In the genomic region with DNA sequence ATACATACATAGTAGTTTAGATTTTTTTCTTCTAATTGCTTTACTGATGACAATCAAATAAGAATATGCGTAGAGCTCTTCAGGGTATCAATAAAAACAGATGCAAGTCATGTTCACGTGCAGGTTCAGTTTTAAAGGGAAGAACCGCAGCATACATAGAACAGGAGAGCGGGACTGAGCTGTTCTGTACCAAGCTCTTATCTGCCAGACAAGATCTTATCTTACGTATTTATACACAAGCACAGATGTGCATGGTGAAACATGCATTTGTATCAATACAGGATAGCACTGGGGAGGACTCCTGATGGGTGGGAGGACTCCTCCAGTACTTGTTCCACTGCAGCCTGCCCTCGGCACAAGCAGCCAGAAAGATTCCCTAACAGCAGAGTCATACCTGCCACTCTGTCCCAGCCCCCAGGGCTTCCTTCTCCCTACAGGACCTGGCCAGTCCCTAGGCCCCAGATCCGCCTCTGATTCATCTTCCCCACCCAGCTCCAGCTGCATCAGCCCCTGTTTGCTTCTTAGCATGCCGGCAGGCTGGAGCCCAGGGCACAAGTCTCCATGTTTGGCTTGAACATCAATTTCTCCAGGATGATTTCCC, we compare ENCODE assay signal across 21 cellular contexts. TPM values are rescaled to one million over a fixed set of nuclear protein-coding genes. Genes with fewer than 3 reads are reported as not detected.
DNase-seq lines count a peak whose midpoint lies in the region; ATAC-seq, FAIRE-seq and TF ChIP-seq lines count a peak whose summit lies in the region.
"Had no signal": no experiment of that assay in that cellular context is flagged by ENCODE, and none has a peak within 500 bp of the region (broad histone marks: within the 10 kb centered on the region; RNA-seq: fewer than 3 reads in every experiment).

No MANE protein-coding gene starts in this region.

- H3K4me2 ChIP-seq in HepG2 (ENCODE audit: low read depth, low read length) (no peak overlapping the region), mesenchymal stem cell (ENCODE audit: low read length, poor library complexity, severe bottlenecking) (no peak overlapping the region)

- H3K4me3 ChIP-seq in HepG2 (replicated peaks in 1 of 3; ENCODE audit: insufficient read depth in 1 of 3, low read depth in 2 of 3, low read length in 3 of 3) (no peak overlapping the region), right lobe of liver (no peak overlapping the region), mesenchymal stem cell (ENCODE audit: insufficient read depth in 1 of 2, low read depth in 1 of 2, low read length in 2 of 2) (no peak overlapping the region), WERI-Rb-1 (ENCODE audit: low read depth, low read length) (no peak overlapping the region)
- H3K4me3 ChIP-seq: coronary artery, esophagus squamous epithelium, heart right ventricle had no signal

- no peak overlapping the region for H2BK12ac ChIP-seq in mesenchymal stem cell (ENCODE audit: low read length in 2 of 2)

- no peak overlapping the region for H2BK5ac ChIP-seq in mesenchymal stem cell (ENCODE audit: low read depth, low read length, poor library complexity, severe bottlenecking)

- H3K9me3 ChIP-seq in HepG2 (ENCODE audit: low read length) (no peaks in the 10 kb centered on the region), right lobe of liver (no peaks in the 10 kb centered on the region), mesenchymal stem cell (ENCODE audit: control insufficient read depth, low read length) (no peaks in the 10 kb centered on the region), WERI-Rb-1 (ENCODE audit: severe bottlenecking) (no peaks in the 10 kb centered on the region)
- H3K9me3 ChIP-seq: esophagus squamous epithelium, heart right ventricle had no signal

- H3K79me1 ChIP-seq in mesenchymal stem cell (replicated peaks; ENCODE audit: low read length, poor library complexity, severe bottlenecking), result no peaks in the 10 kb centered on the region

- no peak overlapping the region for H3K23ac ChIP-seq in mesenchymal stem cell (ENCODE audit: low read length in 2 of 2)

- H3K27me3 ChIP-seq in HepG2 (ENCODE audit: control insufficient read depth in 1 of 2, insufficient read depth in 2 of 2, low read length in 2 of 2), result 0 out of 5 replicates have a peak, but pooled peaks cover 0 to 4% of the 10 kb centered on the region in 2 experiments
- H3K27me3 ChIP-seq in right lobe of liver, result no peaks in the 10 kb centered on the region
- peaks cover 0 to 29% of the 10 kb centered on the region in 2 experiments for H3K27me3 ChIP-seq in mesenchymal stem cell (ENCODE audit: control insufficient read depth in 1 of 2, insufficient read depth in 1 of 2, low read length in 2 of 2)
- H3K27me3 ChIP-seq in WERI-Rb-1 (ENCODE audit: insufficient read depth, low read depth, severe bottlenecking), result no peaks in the 10 kb centered on the region
- H3K27me3 ChIP-seq: esophagus squamous epithelium had no signal

- no peak overlapping the region for H3K14ac ChIP-seq in mesenchymal stem cell (ENCODE audit: low read length in 2 of 2)

- H4K8ac ChIP-seq in mesenchymal stem cell (ENCODE audit: low read length), result no peak overlapping the region

- H2AFZ ChIP-seq in HepG2 (ENCODE audit: low read length) (no peak overlapping the region), mesenchymal stem cell (ENCODE audit: low read depth, low read length) (no peak overlapping the region)
- H2AFZ ChIP-seq: parathyroid adenoma had no signal

- H3K27ac Mint-ChIP-seq in T-cell, result peak overlapping the region; percentile 97 to 98
- peak overlapping the region; percentile 96 to 98 for H3K27ac Mint-ChIP-seq in stimulated activated naive CD8-positive, alpha-beta T cell treated with anti-CD3 and anti-CD28 coated beads, Interleukin-15, amount 100 ng/mL, for 72 hours
- H3K27ac Mint-ChIP-seq: activated B cell treated with CpG ODN at 0.5 μM for 24 hours had no signal

- peak overlapping the region; percentile 64 to 91 (median 68) for H3K4me3 Mint-ChIP-seq in T-cell
- H3K4me3 Mint-ChIP-seq in stimulated activated naive CD8-positive, alpha-beta T cell treated with anti-CD3 and anti-CD28 coated beads, Interleukin-15, amount 100 ng/mL, for 72 hours, result peak overlapping the region; percentile 81 to 84
- H3K4me3 Mint-ChIP-seq: activated B cell treated with CpG ODN at 0.5 μM for 24 hours had no signal

- FAIRE-seq in HepG2 (lab: Jason Lieb, UNC), result no peak
- FAIRE-seq: small intestine had no signal

- H3K9me3 Mint-ChIP-seq in T-cell, result no peaks in the 10 kb centered on the region
- no peaks in the 10 kb centered on the region for H3K9me3 Mint-ChIP-seq in stimulated activated naive CD8-positive, alpha-beta T cell treated with anti-CD3 and anti-CD28 coated beads, Interleukin-15, amount 100 ng/mL, for 72 hours
- H3K9me3 Mint-ChIP-seq: activated B cell treated with CpG ODN at 0.5 μM for 24 hours had no signal

- no peaks in the 10 kb centered on the region for H3K4me1 ChIP-seq in HepG2 (ENCODE audit: insufficient read depth, low read length)
- H3K4me1 ChIP-seq in right lobe of liver, result no peaks in the 10 kb centered on the region
- no peaks in the 10 kb centered on the region for H3K4me1 ChIP-seq in mesenchymal stem cell (ENCODE audit: control insufficient read depth, insufficient read depth, low read depth, low read length)
- H3K4me1 ChIP-seq: esophagus squamous epithelium, parathyroid adenoma had no signal

- no peaks in the 10 kb centered on the region for H4K20me1 ChIP-seq in HepG2 (ENCODE audit: insufficient read depth, low read length)

- no peaks in the 10 kb centered on the region for H3K27me3 Mint-ChIP-seq in T-cell
- no peaks in the 10 kb centered on the region for H3K27me3 Mint-ChIP-seq in stimulated activated naive CD8-positive, alpha-beta T cell treated with anti-CD3 and anti-CD28 coated beads, Interleukin-15, amount 100 ng/mL, for 72 hours

- CTCF ChIA-PET in HepG2 (lab: Yijun Ruan, JAX; ENCODE audit: low intra/inter-chr PET ratio, low total read pairs), result no interaction called here
- CTCF ChIA-PET in T-cell (lab: Charles Lee), result interaction anchor here in 1 of 2 donors (1.2 to 3.1 kb wide), 3 partner anchors 8 to 15 kb away, joined by 3 to 12 read pairs (median 11); no protein-coding TSS in a partner anchor

- H3K9ac ChIP-seq in HepG2 (ENCODE audit: insufficient read depth, low read depth, low read length) (no peak overlapping the region), mesenchymal stem cell (ENCODE audit: low read length) (no peak overlapping the region)
- H3K9ac ChIP-seq: parathyroid adenoma had no signal

- no peaks in the 10 kb centered on the region for H3K36me3 ChIP-seq in HepG2 (replicated peaks in 1 of 2; ENCODE audit: control insufficient read depth in 1 of 2, insufficient read depth in 2 of 2, low read length in 2 of 2)
- no peaks in the 10 kb centered on the region for H3K36me3 ChIP-seq in right lobe of liver
- H3K36me3 ChIP-seq in mesenchymal stem cell (ENCODE audit: control insufficient read depth in 1 of 2, insufficient read depth in 2 of 2, low read depth in 1 of 2, low read length in 2 of 2), result no peaks in the 10 kb centered on the region
- no peaks in the 10 kb centered on the region for H3K36me3 ChIP-seq in WERI-Rb-1
- H3K36me3 ChIP-seq: esophagus squamous epithelium, heart right ventricle had no signal

- WGBS in HepG2 (ENCODE audit: low lambda C conversion rate), result 19% methylated on average over 7 of the region's 8 CpGs
- 63% methylated on average over 6 of the region's 8 CpGs for WGBS in right lobe of liver (ENCODE audit: insufficient coverage, low coverage, low lambda C conversion rate, missing lambda C conversion rate)
- WGBS in mesenchymal stem cell, result 82% methylated on average over 8 of the region's 8 CpGs

- H3K4ac ChIP-seq in mesenchymal stem cell (ENCODE audit: low read depth in 1 of 2, low read length in 2 of 2), result no peak overlapping the region

- in situ Hi-C loops in HepG2 (cut with HindIII; ENCODE audit: extremely low pct_ligation_motif_present, low pct_unique_long_range_greater_than_20kb), result no loop called here

- no peak overlapping the region for H2AK5ac ChIP-seq in mesenchymal stem cell (ENCODE audit: low read length, severe bottlenecking)

- DNase-seq in HepG2 (ENCODE audit: low spot score), result no peak
- DNase-seq in right lobe of liver, result no peak
- DNase-seq in T-cell, result peak in 3 of 34 experiments; percentile 19 to 60 (median 35)
- peak; percentile 45 for DNase-seq in central memory CD4-positive, alpha-beta T cell
- DNase-seq in stimulated activated naive CD8-positive, alpha-beta T cell treated with anti-CD3 and anti-CD28 coated beads, Interleukin-15, amount 100 ng/mL, for 72 hours, result peak in 1 of 2 donors; percentile 31
- DNase-seq in mesenchymal stem cell, result no peak
- no peak for DNase-seq in NCI-H1417 treated with DMSO at 0.1 percent for 48 hours (lab: John Stamatoyannopoulos, UW)
- DNase-seq in WERI-Rb-1, result no peak
- DNase-seq: activated B cell treated with CpG ODN at 0.5 μM for 24 hours, AML-193, DMS 273 treated with DMSO at 0.1 percent for 48 hours, esophagus squamous epithelium, heart right ventricle, left cardiac atrium, NCI-H187, NCI-H510A treated with DMSO at 0.1 percent for 48 hours, small intestine had no signal

- POLR2A ChIA-PET in HepG2 (lab: Yijun Ruan, JAX), result no interaction called here
- POLR2A ChIA-PET in T-cell (lab: Charles Lee), result interaction anchor here (0.6 to 2.4 kb wide), 4 partner anchors 9 to 398 kb away, joined by 3 to 11 read pairs (median 5); no protein-coding TSS in a partner anchor

- no peak overlapping the region for H3K18ac ChIP-seq in mesenchymal stem cell (ENCODE audit: low read depth in 1 of 2, low read length in 2 of 2)

- no peak overlapping the region for H3K27ac ChIP-seq in HepG2 (ENCODE audit: extremely low read length, insufficient read depth, low read length)
- H3K27ac ChIP-seq in right lobe of liver, result no peak overlapping the region
- no peak overlapping the region for H3K27ac ChIP-seq in mesenchymal stem cell (ENCODE audit: low read length, poor library complexity, severe bottlenecking)
- no peak overlapping the region for H3K27ac ChIP-seq in WERI-Rb-1
- H3K27ac ChIP-seq: coronary artery, esophagus squamous epithelium, HL-60, parathyroid adenoma had no signal

- TF ChIP-seq RAD21 in HepG2 (CRISPR knock-in tag; IDR thresholded peaks at IDR 0.05), result no peak

- H2BK120ac ChIP-seq in mesenchymal stem cell (ENCODE audit: low read depth, low read length), result no peak overlapping the region

- H3K36me3 Mint-ChIP-seq in T-cell, result peaks cover 51% of the 10 kb centered on the region

- H4K91ac ChIP-seq in mesenchymal stem cell (ENCODE audit: low read length), result no peak overlapping the region

- no peak for ATAC-seq in HepG2
- no peak for ATAC-seq in right lobe of liver
- peak; percentile 30 to 73 (median 62) for ATAC-seq in T-cell (replicated peaks in 1 of 4)
- ATAC-seq in stimulated activated naive CD8-positive, alpha-beta T cell treated with anti-CD3 and anti-CD28 coated beads, Interleukin-15, amount 100 ng/mL, for 72 hours, result peak; percentile 54
- ATAC-seq: heart right ventricle, left cardiac atrium had no signal

- no TSS peak for BruUV-seq in HepG2 (replicated peaks; lab: Mats Ljungman, UMichigan)

- TF ChIP-seq POLR2A in HepG2 (IDR thresholded peaks at IDR 0.05; ENCODE audit: insufficient read depth in 1 of 2, low read depth in 2 of 2, low read length in 2 of 2) (no peak), right lobe of liver (IDR thresholded peaks at IDR 0.05) (no peak)

- no peak for TF ChIP-seq CTCF in HepG2 (CRISPR knock-in tag; IDR thresholded peaks at IDR 0.05)
- no peak for TF ChIP-seq CTCF in right lobe of liver (IDR thresholded peaks at IDR 0.05)
- no peak for TF ChIP-seq CTCF in WERI-Rb-1 (IDR thresholded peaks at IDR 0.05; ENCODE audit: low read depth, low read length)

- TF ChIP-seq EP300 in HepG2 (IDR thresholded peaks at IDR 0.05; ENCODE audit: low read depth in 2 of 2, low read length in 2 of 2) (no peak), HepG2 (CRISPR knock-in tag; IDR thresholded peaks at IDR 0.05; ENCODE audit: borderline replicate concordance) (no peak)

- no peaks in the 10 kb centered on the region for H3K79me2 ChIP-seq in HepG2 (ENCODE audit: insufficient read depth, low read length)
- H3K79me2 ChIP-seq: parathyroid adenoma had no signal

- H2BK15ac ChIP-seq in mesenchymal stem cell (ENCODE audit: low read depth, poor library complexity, severe bottlenecking), result no peak overlapping the region

- peaks cover 95% of the 10 kb centered on the region in 3 donors for H3K4me1 Mint-ChIP-seq in T-cell
- H3K4me1 Mint-ChIP-seq in stimulated activated naive CD8-positive, alpha-beta T cell treated with anti-CD3 and anti-CD28 coated beads, Interleukin-15, amount 100 ng/mL, for 72 hours, result peaks cover 96% of the 10 kb centered on the region

- intact Hi-C loops in HepG2 (cut with micrococcal nuclease; ENCODE audit: unreplicated experiment) (no loop called here), right lobe of liver (cut with DNase I) (no loop called here)

RNA-seq across cellular contexts. Expression of gene PRKCQ, which starts 13.2 kb away (rescaled TPM):
- total RNA-seq in HepG2 (2016; rRNA removed; fragmentation: Illumina TruSeq; extraction: Trizol) (0.35 and 0.60 TPM in 2 replicates), right lobe of liver (under 1 TPM; 0.12 to 0.60 (median 0.16) TPM), T-cell (10 to 100 TPM; 60.3 to 67.4 (median 61.6) TPM)
- total RNA-seq in HepG2 (2016; cell fraction: cytosol; rRNA removed; fragmentation: Illumina TruSeq; extraction: Trizol; ENCODE audit: low read depth), result 0.20 and 0.35 TPM in 2 replicates
- total RNA-seq in HepG2 (2016; cell fraction: insoluble cytoplasmic fraction; rRNA removed; fragmentation: Illumina TruSeq; extraction: Trizol), result 0.28 and 0.58 TPM in 2 replicates
- 0.34 and 0.38 TPM in 2 replicates for total RNA-seq in HepG2 (2016; cell fraction: membrane; rRNA removed; fragmentation: Illumina TruSeq; extraction: Trizol)
- 0.37 and 0.41 TPM in 2 replicates for total RNA-seq in HepG2 (2016; cell fraction: nucleus; rRNA removed; fragmentation: Illumina TruSeq; extraction: Trizol)
- polyA plus RNA-seq in HepG2 (2011; rRNA removed), result 0.05 and 0.13 TPM in 2 replicates
- polyA plus RNA-seq in HepG2 (2011; cell fraction: cytosol; rRNA removed), result 0.05 TPM in 2 replicates
- polyA plus RNA-seq in HepG2 (2011; cell fraction: nucleus; rRNA removed), result 0.03 and 0.06 TPM in 2 replicates
- polyA plus RNA-seq in HepG2 (2012), result 0.08 and 0.09 TPM in 2 replicates
- 0.14 and 0.18 TPM in 2 replicates for polyA plus RNA-seq in HepG2 (2016; cell fraction: cytosol; fragmentation: Illumina TruSeq; extraction: Trizol; ENCODE audit: low read depth)
- polyA plus RNA-seq in HepG2 (2016; cell fraction: insoluble cytoplasmic fraction; fragmentation: Illumina TruSeq; extraction: Trizol; ENCODE audit: low read depth), result 0.28 and 0.47 TPM in 2 replicates
- polyA plus RNA-seq in HepG2 (2016; cell fraction: membrane; fragmentation: Illumina TruSeq; extraction: Trizol; ENCODE audit: low read depth), result 0.11 and 0.28 TPM in 2 replicates
- 0.48 TPM in 1 of 2 replicates, not detected in the other for polyA plus RNA-seq in HepG2 (2016; cell fraction: nucleus; fragmentation: Illumina TruSeq; extraction: Trizol; ENCODE audit: insufficient read depth, low read depth)
- 0.22 and 2.0 TPM in 2 replicates for polyA minus RNA-seq in HepG2 (2011; rRNA and poly(A)+ RNA removed; ENCODE audit: low replicate concordance)
- polyA minus RNA-seq in HepG2 (2011; cell fraction: cytosol; rRNA and poly(A)+ RNA removed), result not detected in 2 replicates
- polyA minus RNA-seq in HepG2 (2011; cell fraction: nucleus; rRNA and poly(A)+ RNA removed), result 0.26 TPM in 1 of 2 replicates, not detected in the other
- polyA plus RNA-seq in mesenchymal stem cell (2013, experiment 1 of 2), result 0.21 TPM
- 0.21 TPM for polyA plus RNA-seq in mesenchymal stem cell (2013, experiment 2 of 2)
- total RNA-seq: LHCN-M2 had no signal

Comparison
In these comparisons a context has a peak if more than half of its experiments do, and no peak if none do; other contexts are left out.
1. ATAC-seq: peak in T-cell (4 of 4) and stimulated activated naive CD8-positive, alpha-beta T cell treated with anti-CD3 and anti-CD28 coated beads, Interleukin-15, amount 100 ng/mL, for 72 hours (single experiment); none in HepG2 (single experiment) and right lobe of liver (0 of 4).
2. RNA of gene PRKCQ, which starts 13.2 kb away (total RNA-seq): 60.3 to 67.4 TPM in T-cell; 0.20 to 0.60 TPM in HepG2 and 0.12 to 0.60 TPM in right lobe of liver; every median in the first group is over 10 times any median in the second.